ENCODE assay signal across 15 cellular contexts in the genomic region with DNA sequence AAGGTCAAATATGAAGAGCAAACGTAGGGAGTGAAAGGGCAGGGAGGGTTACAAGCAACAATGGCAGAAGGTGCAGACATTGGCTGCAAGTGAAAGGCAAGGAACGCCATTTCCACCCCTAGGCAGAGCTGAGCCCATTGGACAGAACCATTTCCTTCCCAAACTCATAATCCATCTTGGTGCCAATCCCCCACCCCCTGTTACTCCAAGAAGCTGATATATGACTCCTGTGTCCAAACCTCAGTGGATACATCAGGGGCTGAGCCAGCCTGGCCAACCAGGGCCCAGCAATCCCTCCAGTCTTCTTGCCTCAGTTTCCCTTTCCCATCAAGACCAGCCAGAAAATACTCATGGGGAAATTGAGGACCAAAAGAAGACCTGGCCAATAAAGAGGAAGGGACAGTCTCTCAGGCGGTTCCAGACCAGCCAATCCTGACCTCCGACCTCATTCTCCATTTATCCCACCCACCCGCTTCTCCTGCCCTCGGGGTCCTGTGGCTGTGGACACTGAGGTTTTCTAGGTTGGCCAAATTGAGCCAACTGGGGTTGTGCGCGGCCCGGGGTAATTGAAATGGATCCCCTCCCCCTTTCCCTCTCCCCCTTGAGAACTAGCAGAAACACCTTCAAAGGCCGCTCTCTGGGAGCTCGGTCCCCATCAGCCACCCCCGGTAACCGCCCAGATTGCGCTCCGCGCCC. TPM values are rescaled to one million over a fixed set of nuclear protein-coding genes. Genes with fewer than 3 reads are reported as not detected.
DNase-seq lines count a peak whose midpoint lies in the region; ATAC-seq and TF ChIP-seq lines count a peak whose summit lies in the region.
"Had no signal": no experiment of that assay in that cellular context is flagged by ENCODE, and none has a peak within 500 bp of the region (broad histone marks: within the 10 kb centered on the region; RNA-seq: fewer than 3 reads in every experiment).

No MANE protein-coding gene starts in this region.

- no peak for TF ChIP-seq POLR2A in transverse colon (IDR thresholded peaks at IDR 0.05)

- no peak for TF ChIP-seq EP300 in transverse colon (IDR thresholded peaks at IDR 0.05; ENCODE audit: low read depth)

- intact Hi-C loops in transverse colon (cut with DNase I; ENCODE audit: low total_unique reads): loop anchor here (10.0 kb wide), 1 partner anchor 53 kb away; no protein-coding TSS in a partner anchor

- H2AFZ ChIP-seq in hepatocyte (peak overlapping the region; percentile 34), osteoblast (ENCODE audit: low read length) (no peak overlapping the region)

- H3K9me3 ChIP-seq in hepatocyte (ENCODE audit: low read depth) (no peaks in the 10 kb centered on the region), osteoblast (ENCODE audit: low read depth, low read length) (no peaks in the 10 kb centered on the region), transverse colon (no peaks in the 10 kb centered on the region)

- no peaks in the 10 kb centered on the region for H4K20me1 ChIP-seq in hepatocyte (ENCODE audit: insufficient read depth, poor library complexity, severe bottlenecking)
- peaks cover 5% of the 10 kb centered on the region for H4K20me1 ChIP-seq in osteoblast (ENCODE audit: insufficient read depth, low read length)

- peaks cover 9% of the 10 kb centered on the region for H3K79me2 ChIP-seq in hepatocyte
- no peaks in the 10 kb centered on the region for H3K79me2 ChIP-seq in osteoblast (ENCODE audit: insufficient read depth, low read length)

- H3K36me3 ChIP-seq in brain microvascular endothelial cell (replicated peaks) (no peaks in the 10 kb centered on the region), hepatocyte (replicated peaks; ENCODE audit: insufficient read depth, low read depth) (no peaks in the 10 kb centered on the region), osteoblast (ENCODE audit: insufficient read depth, low read length) (no peaks in the 10 kb centered on the region), transverse colon (no peaks in the 10 kb centered on the region)

- DNase-seq in brain microvascular endothelial cell: no peak
- no peak for DNase-seq in hepatocyte (ENCODE audit: low spot score)
- no peak for DNase-seq in osteoblast (ENCODE audit: insufficient read length, low spot score, missing footprints)
- no peak for DNase-seq in transverse colon
- no peak for DNase-seq in SW480 (ENCODE audit: low spot score)
- DNase-seq in OCI-M1 (lab: John Stamatoyannopoulos, UW): no peak
- DNase-seq: activated CD4-positive, alpha-beta memory T cell treated with anti-CD3 and anti-CD28 coated beads for 36 hours; amniotic stem cell; NCI-H526 treated with DMSO at 0.1 percent for 48 hours; nucleus accumbens; T1000 had no signal

- ATAC-seq in HG02852 (IDR thresholded peaks at IDR 0.05; ENCODE audit: unreplicated experiment) (no peak), GM18867 (IDR thresholded peaks at IDR 0.05; ENCODE audit: unreplicated experiment) (no peak)
- ATAC-seq: K562 had no signal

- TF ChIP-seq CTCF in brain microvascular endothelial cell (IDR thresholded peaks at IDR 0.05; ENCODE audit: low read depth, low read length, missing control alignments) (no peak), hepatocyte (IDR thresholded peaks at IDR 0.05; ENCODE audit: poor library complexity) (no peak), osteoblast (IDR thresholded peaks at IDR 0.05; ENCODE audit: extremely low read depth, low read depth, low read length) (no peak), transverse colon (IDR thresholded peaks at IDR 0.05) (no peak)

- peak overlapping the region; percentile 54 for H3K4me3 ChIP-seq in brain microvascular endothelial cell (ENCODE audit: low read depth, low read length)
- peak overlapping the region; percentile 31 for H3K4me3 ChIP-seq in hepatocyte
- peak overlapping the region; percentile 77 for H3K4me3 ChIP-seq in osteoblast (ENCODE audit: insufficient read depth, low read length)
- peak overlapping the region; percentile 44 to 57 (median 51) for H3K4me3 ChIP-seq in transverse colon
- H3K4me3 ChIP-seq: BLaER1 treated with 17β-estradiol and CSF1 and Interleukin-3, amounts not matched to agents 10 nM and 100 nM; K562 had no signal

- no peaks in the 10 kb centered on the region for H3K9me2 ChIP-seq in hepatocyte (replicated peaks; ENCODE audit: insufficient read depth)

- H3K4me1 ChIP-seq in hepatocyte (ENCODE audit: insufficient read depth) (peaks cover 25% of the 10 kb centered on the region), osteoblast (ENCODE audit: insufficient read depth, low read length) (peaks cover 15% of the 10 kb centered on the region), transverse colon (peaks cover 4 to 28% (median 13%) of the 10 kb centered on the region in 4 donors)

- peak overlapping the region; percentile 96 for H3K4me2 ChIP-seq in hepatocyte
- peak overlapping the region; percentile 61 for H3K4me2 ChIP-seq in osteoblast (ENCODE audit: insufficient read depth, low read length)
- H3K4me2 ChIP-seq: BLaER1 treated with 17β-estradiol and CSF1 and Interleukin-3, amounts not matched to agents 10 nM and 100 nM had no signal

- in situ Hi-C loops in brain microvascular endothelial cell (cut with HindIII; ENCODE audit: low pct_ligation_motif_present, low sequenced_read_pairs) (no loop called here), transverse colon (cut with MboI; ENCODE audit: low pct_ligation_motif_present in 1 of 4, low pct_unique_long_range_greater_than_20kb in 1 of 4, low sequenced_read_pairs in 3 of 4) (loop anchor here in 1 of 4 donors (25.0 kb wide), 1 partner anchor 191 kb away; no protein-coding TSS in a partner anchor)

- no peak overlapping the region for H3K27ac ChIP-seq in brain microvascular endothelial cell
- H3K27ac ChIP-seq in hepatocyte: no peak overlapping the region
- no peak overlapping the region for H3K27ac ChIP-seq in osteoblast (ENCODE audit: low read depth, low read length)
- peak overlapping the region; percentile 75 to 90 (median 82) for H3K27ac ChIP-seq in transverse colon
- H3K27ac ChIP-seq: BLaER1 treated with 17β-estradiol and CSF1 and Interleukin-3, amounts not matched to agents 10 nM and 100 nM had no signal

- 39% methylated on average over 8 of the region's 16 CpGs for WGBS in hepatocyte (ENCODE audit: low lambda C conversion rate, missing lambda C conversion rate)
- WGBS in transverse colon (ENCODE audit: low coverage in 1 of 2), 2 donors: 49 to 50% methylated on average over 1 to 15 of the region's 16 CpGs

- no peaks in the 10 kb centered on the region for H3K27me3 ChIP-seq in brain microvascular endothelial cell (replicated peaks)
- H3K27me3 ChIP-seq in hepatocyte: no peaks in the 10 kb centered on the region
- no peaks in the 10 kb centered on the region for H3K27me3 ChIP-seq in osteoblast (ENCODE audit: insufficient read depth, low read length)
- H3K27me3 ChIP-seq in transverse colon: no peaks in the 10 kb centered on the region
- H3K27me3 ChIP-seq: BLaER1 treated with 17β-estradiol and CSF1 and Interleukin-3, amounts not matched to agents 10 nM and 100 nM had no signal

RNA-seq across cellular contexts. Expression of a gene that starts 24.8 kb away (rescaled TPM):
- total RNA-seq in hepatocyte: 22.9 and 27.6 TPM in 2 replicates
- polyA plus RNA-seq in hepatocyte: 16.2 TPM in 2 replicates
- total RNA-seq in osteoblast: 45.7 and 48.9 TPM in 2 replicates
- total RNA-seq in transverse colon: 100 to 1,000 TPM; 101 to 487 (median 231) TPM

Comparison
In these comparisons a context has a peak if more than half of its experiments do, and no peak if none do; other contexts are left out.
1. H3K27ac ChIP-seq: peak in transverse colon (4 of 4); none in brain microvascular endothelial cell (single experiment), hepatocyte (single experiment) and osteoblast (single experiment).
2. Peak in every context shown above with its lines, with median percentiles within 50 percentile points of each other: H3K4me3 ChIP-seq.